In genomic region chr4:184779160-184779559, GRCh38 we compare ENCODE assay signal across 1 cellular context.
TF ChIP-seq lines count a peak whose summit lies in the region.

No MANE protein-coding gene starts in this region.

TF ChIP-seq in K562, 482 proteins besides CTCF, POLR2A, EP300 and RAD21:
- TF ChIP-seq ZNF766 (CRISPR knock-in tag; conservative IDR thresholded peaks at IDR 0.05) (peak; percentile 86), TRIM28 (IDR thresholded peaks at IDR 0.05) (0 out of 2 replicates have a peak, but pooled peaks have one; percentile 34), ZFP36 (IDR thresholded peaks at IDR 0.05; ENCODE audit: low read depth, low read length, partially characterized antibody) (peak; percentile 53)
